Comparison of ENCODE assay signal across 2 cellular contexts in the genomic region with DNA sequence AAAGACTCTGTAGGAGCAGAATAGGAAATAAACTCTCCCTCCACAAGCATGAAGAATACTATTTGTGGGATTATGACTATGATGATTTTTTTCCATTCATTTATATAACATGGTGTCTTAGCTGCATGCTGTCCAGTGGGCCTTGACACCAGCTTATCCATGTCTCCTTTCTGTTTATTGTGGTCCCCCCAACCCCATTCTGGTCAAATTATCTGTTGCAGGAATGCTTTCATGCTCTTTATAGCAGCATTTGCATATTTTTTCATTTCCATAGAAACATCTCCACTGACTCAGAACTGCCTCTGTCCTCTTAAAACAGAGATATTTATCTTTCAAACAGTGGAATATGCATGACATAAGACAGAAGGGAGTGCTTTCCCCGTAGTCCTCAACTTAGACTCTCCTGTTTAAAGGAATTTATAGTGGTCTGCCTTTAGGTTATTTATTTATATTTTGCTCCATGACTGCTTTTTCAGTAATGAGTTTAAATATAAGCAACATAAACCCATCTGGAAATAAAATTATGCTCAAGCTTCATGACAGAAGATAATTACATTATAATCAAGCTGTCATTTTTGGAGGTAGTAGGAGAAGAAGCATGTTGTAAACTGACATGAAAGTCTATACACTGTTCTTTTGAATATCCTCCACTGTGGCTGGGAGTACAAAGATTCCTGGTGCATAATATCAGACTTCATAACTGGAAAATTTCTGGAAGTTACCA.
TF ChIP-seq lines count a peak whose summit lies in the region.

No MANE protein-coding gene starts in this region.

TF ChIP-seq in IMR-90, 13 proteins besides CTCF, POLR2A, EP300 and RAD21 (continued from another document):
- TF ChIP-seq, protein P1, sequence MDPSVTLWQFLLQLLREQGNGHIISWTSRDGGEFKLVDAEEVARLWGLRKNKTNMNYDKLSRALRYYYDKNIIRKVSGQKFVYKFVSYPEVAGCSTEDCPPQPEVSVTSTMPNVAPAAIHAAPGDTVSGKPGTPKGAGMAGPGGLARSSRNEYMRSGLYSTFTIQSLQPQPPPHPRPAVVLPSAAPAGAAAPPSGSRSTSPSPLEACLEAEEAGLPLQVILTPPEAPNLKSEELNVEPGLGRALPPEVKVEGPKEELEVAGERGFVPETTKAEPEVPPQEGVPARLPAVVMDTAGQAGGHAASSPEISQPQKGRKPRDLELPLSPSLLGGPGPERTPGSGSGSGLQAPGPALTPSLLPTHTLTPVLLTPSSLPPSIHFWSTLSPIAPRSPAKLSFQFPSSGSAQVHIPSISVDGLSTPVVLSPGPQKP (IDR thresholded peaks at IDR 0.05; ENCODE audit: borderline replicate concordance, low read depth, low read length): no peak
- TF ChIP-seq CHD1 (IDR thresholded peaks at IDR 0.05; ENCODE audit: low read depth, low read length): no peak
- TF ChIP-seq BHLHE40 (IDR thresholded peaks at IDR 0.05; ENCODE audit: low read depth, low read length): no peak
- no peak for TF ChIP-seq NFE2L2 (IDR thresholded peaks at IDR 0.05; ENCODE audit: low read depth, low read length)
- TF ChIP-seq FOS (IDR thresholded peaks at IDR 0.05; ENCODE audit: low read depth, low read length): no peak
- TF ChIP-seq CEBPB (IDR thresholded peaks at IDR 0.05; ENCODE audit: low read depth, low read length): no peak
- TF ChIP-seq SMC3 (IDR thresholded peaks at IDR 0.05; ENCODE audit: low read depth, low read length): no peak
- TF ChIP-seq, protein P2, sequence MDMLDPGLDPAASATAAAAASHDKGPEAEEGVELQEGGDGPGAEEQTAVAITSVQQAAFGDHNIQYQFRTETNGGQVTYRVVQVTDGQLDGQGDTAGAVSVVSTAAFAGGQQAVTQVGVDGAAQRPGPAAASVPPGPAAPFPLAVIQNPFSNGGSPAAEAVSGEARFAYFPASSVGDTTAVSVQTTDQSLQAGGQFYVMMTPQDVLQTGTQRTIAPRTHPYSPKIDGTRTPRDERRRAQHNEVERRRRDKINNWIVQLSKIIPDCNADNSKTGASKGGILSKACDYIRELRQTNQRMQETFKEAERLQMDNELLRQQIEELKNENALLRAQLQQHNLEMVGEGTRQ (IDR thresholded peaks at IDR 0.05; ENCODE audit: low read depth, low read length): no peak
- no peak for TF ChIP-seq RFX5 (IDR thresholded peaks at IDR 0.05; ENCODE audit: low read depth, low read length)
- TF ChIP-seq MAFK (IDR thresholded peaks at IDR 0.05; ENCODE audit: low read depth, low read length): no peak

TF ChIP-seq in SK-N-SH, 30 proteins besides CTCF, POLR2A, EP300 and RAD21 (continued from another document):
- TF ChIP-seq, protein P3, sequence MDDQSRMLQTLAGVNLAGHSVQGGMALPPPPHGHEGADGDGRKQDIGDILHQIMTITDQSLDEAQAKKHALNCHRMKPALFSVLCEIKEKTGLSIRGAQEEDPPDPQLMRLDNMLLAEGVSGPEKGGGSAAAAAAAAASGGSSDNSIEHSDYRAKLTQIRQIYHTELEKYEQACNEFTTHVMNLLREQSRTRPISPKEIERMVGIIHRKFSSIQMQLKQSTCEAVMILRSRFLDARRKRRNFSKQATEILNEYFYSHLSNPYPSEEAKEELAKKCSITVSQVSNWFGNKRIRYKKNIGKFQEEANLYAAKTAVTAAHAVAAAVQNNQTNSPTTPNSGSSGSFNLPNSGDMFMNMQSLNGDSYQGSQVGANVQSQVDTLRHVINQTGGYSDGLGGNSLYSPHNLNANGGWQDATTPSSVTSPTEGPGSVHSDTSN (IDR thresholded peaks at IDR 0.05): peak; percentile 22; the same call in 1 of the 2 replicates
- TF ChIP-seq TCF12 (IDR thresholded peaks at IDR 0.05) (0 out of 2 replicates have a peak, but pooled peaks have one; percentile 20), JUND (IDR thresholded peaks at IDR 0.05) (peak; percentile 12; the same call in 1 of the 2 replicates)
